ENCODE assay signal across 10 cellular contexts in genomic region chr11:126426820-126427749, GRCh38.
DNase-seq lines count a peak whose midpoint lies in the region; ATAC-seq and TF ChIP-seq lines count a peak whose summit lies in the region.
"Had no signal": no experiment of that assay in that cellular context is flagged by ENCODE, and none has a peak within 500 bp of the region (broad histone marks: within the 10 kb centered on the region; RNA-seq: fewer than 3 reads in every experiment).

No MANE protein-coding gene starts in this region.

- H3K4me1 ChIP-seq in gastroesophageal sphincter (peaks cover 0 to 24% (median 11%) of the 10 kb centered on the region in 3 donors), tibial nerve (peaks cover 0 to 46% (median 7%) of the 10 kb centered on the region in 4 donors)

- no peaks in the 10 kb centered on the region for H3K9me3 ChIP-seq in gastroesophageal sphincter
- H3K9me3 ChIP-seq in tibial nerve = no peaks in the 10 kb centered on the region

- ATAC-seq in GM19395 (IDR thresholded peaks at IDR 0.05; ENCODE audit: unreplicated experiment) (peak; percentile 59), HG03378 (IDR thresholded peaks at IDR 0.05; ENCODE audit: unreplicated experiment) (peak; percentile 85), gastroesophageal sphincter (no peak)

- TF ChIP-seq POLR2A in gastroesophageal sphincter (IDR thresholded peaks at IDR 0.05) = no peak
- no peak for TF ChIP-seq POLR2A in tibial nerve (IDR thresholded peaks at IDR 0.05)

- no peak for TF ChIP-seq EP300 in gastroesophageal sphincter (IDR thresholded peaks at IDR 0.05)
- TF ChIP-seq EP300 in tibial nerve (IDR thresholded peaks at IDR 0.05) = peak; percentile 35 to 46

- H3K27me3 ChIP-seq in gastroesophageal sphincter (no peaks in the 10 kb centered on the region), tibial nerve (no peaks in the 10 kb centered on the region)

- DNase-seq in tibial nerve (ENCODE audit: low spot score in 2 of 2) (no peak), NAMALWA (ENCODE audit: low spot score) (no peak), COLO668 (lab: John Stamatoyannopoulos, UW; ENCODE audit: unreplicated experiment) (no peak), NCI-H2171 treated with DMSO at 0.1 percent for 48 hours (lab: John Stamatoyannopoulos, UW) (no peak)
- DNase-seq: activated B cell treated with CpG ODN at 0.5 μM for 24 hours, NCI-H524 had no signal

- 64 to 65% methylated on average over 11 to 14 of the region's 14 CpGs for WGBS in gastroesophageal sphincter (ENCODE audit: low coverage in 1 of 2), 2 donors
- WGBS in tibial nerve, 2 donors = 61% methylated on average over 14 of the region's 14 CpGs

- H3K27ac ChIP-seq in gastroesophageal sphincter (peak overlapping the region in 3 of 4 donors; percentile 34 to 62 (median 35)), tibial nerve (peak overlapping the region; percentile 36 to 62 (median 48))
- H3K27ac ChIP-seq: HL-60 had no signal

- TF ChIP-seq CTCF in gastroesophageal sphincter (IDR thresholded peaks at IDR 0.05) = no peak
- TF ChIP-seq CTCF in tibial nerve (IDR thresholded peaks at IDR 0.05) = no peak

- H3K36me3 ChIP-seq in gastroesophageal sphincter (peaks cover 0 to 7% of the 10 kb centered on the region in 2 donors), tibial nerve (no peaks in the 10 kb centered on the region)

- H3K4me3 ChIP-seq in gastroesophageal sphincter = no peak overlapping the region
- H3K4me3 ChIP-seq in tibial nerve = no peak overlapping the region
